In genomic region chr1:113990966-113991365, GRCh38 we compare ENCODE assay signal across 13 cellular contexts. TPM values are rescaled to one million over a fixed set of nuclear protein-coding genes. Genes with fewer than 3 reads are reported as not detected.
DNase-seq lines count a peak whose midpoint lies in the region; ATAC-seq and TF ChIP-seq lines count a peak whose summit lies in the region.
"Had no signal": no experiment of that assay in that cellular context is flagged by ENCODE, and none has a peak within 500 bp of the region (broad histone marks: within the 10 kb centered on the region; RNA-seq: fewer than 3 reads in every experiment).

No MANE protein-coding gene starts in this region.

- H3K36me3 Mint-ChIP-seq in natural killer cell treated with Interleukin-12 subunit alpha and Interleukin-12 subunit beta and Interleukin-15 and Interleukin-18, amount 100 ng/mL, for 72 hours: peaks cover 18% of the 10 kb centered on the region

- H3K9me3 Mint-ChIP-seq in natural killer cell treated with Interleukin-12 subunit alpha and Interleukin-12 subunit beta and Interleukin-15 and Interleukin-18, amount 100 ng/mL, for 72 hours: peaks cover 12% of the 10 kb centered on the region

- no peak overlapping the region for H3K4me3 Mint-ChIP-seq in natural killer cell treated with Interleukin-12 subunit alpha and Interleukin-12 subunit beta and Interleukin-15 and Interleukin-18, amount 100 ng/mL, for 72 hours
- H3K4me3 Mint-ChIP-seq: CD4-positive, CD25-positive, alpha-beta regulatory T cell had no signal

- intact Hi-C loops in esophagus muscularis mucosa (cut with DNase I) (no loop called here), psoas muscle (cut with DNase I) (loop anchor here in 1 of 2 donors (2.0 kb wide), 1 partner anchor 32 kb away; no protein-coding TSS in a partner anchor)

- H3K27ac Mint-ChIP-seq in natural killer cell treated with Interleukin-12 subunit alpha and Interleukin-12 subunit beta and Interleukin-15 and Interleukin-18, amount 100 ng/mL, for 72 hours: no peak overlapping the region
- H3K27ac Mint-ChIP-seq: CD4-positive, CD25-positive, alpha-beta regulatory T cell had no signal

- H3K27me3 ChIP-seq in esophagus muscularis mucosa (peaks cover 0 to 11% (median 0%) of the 10 kb centered on the region in 4 donors), psoas muscle (ENCODE audit: insufficient read depth in 3 of 3, low read length in 2 of 3) (no peaks in the 10 kb centered on the region)
- H3K27me3 ChIP-seq: BLaER1 treated with 17β-estradiol and CSF1 and Interleukin-3, amounts not matched to agents 10 nM and 100 nM had no signal

- no peaks in the 10 kb centered on the region for H3K27me3 Mint-ChIP-seq in natural killer cell treated with Interleukin-12 subunit alpha and Interleukin-12 subunit beta and Interleukin-15 and Interleukin-18, amount 100 ng/mL, for 72 hours
- H3K27me3 Mint-ChIP-seq: CD4-positive, CD25-positive, alpha-beta regulatory T cell had no signal

- no peak for TF ChIP-seq EP300 in esophagus muscularis mucosa (IDR thresholded peaks at IDR 0.05)

- H3K36me3 ChIP-seq in esophagus muscularis mucosa: no peaks in the 10 kb centered on the region
- no peaks in the 10 kb centered on the region for H3K36me3 ChIP-seq in psoas muscle (ENCODE audit: insufficient read depth in 1 of 2, low read depth in 1 of 2)

- H3K27ac ChIP-seq in esophagus muscularis mucosa (replicated peaks in 1 of 4) (no peak overlapping the region), psoas muscle (peak overlapping the region; percentile 93)
- H3K27ac ChIP-seq: BLaER1 treated with 17β-estradiol and CSF1 and Interleukin-3, amounts not matched to agents 10 nM and 100 nM; GM23248 had no signal

- DNase-seq in NOMO-1 (lab: John Stamatoyannopoulos, UW; ENCODE audit: unreplicated experiment in 2 of 2): peak; percentile 20 to 56
- no peak for DNase-seq in NOMO-1 treated with dmso at 0.1 percent for 144 hours (lab: John Stamatoyannopoulos, UW; ENCODE audit: unreplicated experiment)
- peak; percentile 82 for DNase-seq in esophagus muscularis mucosa (ENCODE audit: extremely low spot score)
- no peak for DNase-seq in psoas muscle
- no peak for DNase-seq in effector CD8-positive, alpha-beta T cell (lab: John Stamatoyannopoulos, UW)
- no peak for DNase-seq in T-helper 2 cell
- no peak for DNase-seq in natural killer cell treated with Interleukin-12 subunit alpha and Interleukin-12 subunit beta and Interleukin-15 and Interleukin-18, amount 100 ng/mL, for 72 hours (ENCODE audit: low spot score)
- DNase-seq: 8988T; CD4-positive, CD25-positive, alpha-beta regulatory T cell; DMS53; GM23248 had no signal

- TF ChIP-seq POLR2A in esophagus muscularis mucosa (IDR thresholded peaks at IDR 0.05; ENCODE audit: low read depth): no peak

- H3K4me1 Mint-ChIP-seq in natural killer cell treated with Interleukin-12 subunit alpha and Interleukin-12 subunit beta and Interleukin-15 and Interleukin-18, amount 100 ng/mL, for 72 hours (ENCODE audit: low read depth in 2 of 2): peaks cover 0 to 3% of the 10 kb centered on the region in 2 donors
- H3K4me1 Mint-ChIP-seq: CD4-positive, CD25-positive, alpha-beta regulatory T cell had no signal

- no peak for TF ChIP-seq CTCF in esophagus muscularis mucosa (IDR thresholded peaks at IDR 0.05)
- TF ChIP-seq CTCF in psoas muscle (IDR thresholded peaks at IDR 0.05): no peak

- 88% methylated on average over 4 of the region's 4 CpGs for WGBS in esophagus muscularis mucosa
- WGBS in psoas muscle, 3 donors: 57 to 78% (median 58%) methylated on average over 4 of the region's 4 CpGs

- peaks cover 0 to 16% (median 13%) of the 10 kb centered on the region in 4 donors for H3K9me3 ChIP-seq in esophagus muscularis mucosa
- peaks cover 18% of the 10 kb centered on the region for H3K9me3 ChIP-seq in psoas muscle

- H3K4me1 ChIP-seq in esophagus muscularis mucosa (no peaks in the 10 kb centered on the region), psoas muscle (peaks cover 18% of the 10 kb centered on the region)

- no peak overlapping the region for H3K4me3 ChIP-seq in esophagus muscularis mucosa
- H3K4me3 ChIP-seq in psoas muscle: no peak overlapping the region
- H3K4me3 ChIP-seq: BLaER1 treated with 17β-estradiol and CSF1 and Interleukin-3, amounts not matched to agents 10 nM and 100 nM; GM23248 had no signal

- ATAC-seq in psoas muscle: peak; percentile 87 to 91 (median 90)
- ATAC-seq in natural killer cell treated with Interleukin-12 subunit alpha and Interleukin-12 subunit beta and Interleukin-15 and Interleukin-18, amount 100 ng/mL, for 72 hours: no peak
- ATAC-seq: HCT116 had no signal

RNA-seq across cellular contexts. Expression of gene OLFML3, which starts 11.7 kb away (rescaled TPM):
- total RNA-seq in esophagus muscularis mucosa: 100 to 1,000 TPM in 1 of 4 donors, 10 to 100 TPM in 3; 57.7 to 109 (median 67.4) TPM
- 10 to 100 TPM in 2 of 4 donors, 1 to 10 TPM in 2; 8.2 to 15.8 (median 10.7) TPM for total RNA-seq in psoas muscle
- 10 to 100 TPM in 1 of 3 donors, 1 to 10 TPM in 2; 6.4 to 13.5 (median 9.9) TPM for polyA plus RNA-seq in psoas muscle
- total RNA-seq in natural killer cell treated with Interleukin-12 subunit alpha and Interleukin-12 subunit beta and Interleukin-15 and Interleukin-18, amount 100 ng/mL, for 72 hours: 1 to 10 TPM in 1 of 2 donors, under 1 TPM in 1; 0.59 to 1.2 TPM
- polyA plus RNA-seq: CD4-positive, CD25-positive, alpha-beta regulatory T cell had no signal

Comparison
In these comparisons a context has a peak if more than half of its experiments do, and no peak if none do; other contexts are left out.
1. DNase-seq: peak in NOMO-1 (2 of 2) and esophagus muscularis mucosa (single experiment); none in NOMO-1 treated with dmso at 0.1 percent for 144 hours (single experiment), psoas muscle (0 of 2), effector CD8-positive, alpha-beta T cell (single experiment), T-helper 2 cell (0 of 5) and natural killer cell treated with Interleukin-12 subunit alpha and Interleukin-12 subunit beta and Interleukin-15 and Interleukin-18, amount 100 ng/mL, for 72 hours (single experiment).
2. ATAC-seq: peak in psoas muscle (4 of 4); none in natural killer cell treated with Interleukin-12 subunit alpha and Interleukin-12 subunit beta and Interleukin-15 and Interleukin-18, amount 100 ng/mL, for 72 hours (0 of 2).
3. RNA of gene OLFML3, which starts 11.7 kb away (total RNA-seq): 57.7 to 109 TPM in esophagus muscularis mucosa and 8.2 to 15.8 TPM in psoas muscle; 0.59 to 1.2 TPM in natural killer cell treated with Interleukin-12 subunit alpha and Interleukin-12 subunit beta and Interleukin-15 and Interleukin-18, amount 100 ng/mL, for 72 hours; every median in the first group is over 4 times any median in the second.